20 cellular contexts compared by ENCODE assay signal in the genomic region with DNA sequence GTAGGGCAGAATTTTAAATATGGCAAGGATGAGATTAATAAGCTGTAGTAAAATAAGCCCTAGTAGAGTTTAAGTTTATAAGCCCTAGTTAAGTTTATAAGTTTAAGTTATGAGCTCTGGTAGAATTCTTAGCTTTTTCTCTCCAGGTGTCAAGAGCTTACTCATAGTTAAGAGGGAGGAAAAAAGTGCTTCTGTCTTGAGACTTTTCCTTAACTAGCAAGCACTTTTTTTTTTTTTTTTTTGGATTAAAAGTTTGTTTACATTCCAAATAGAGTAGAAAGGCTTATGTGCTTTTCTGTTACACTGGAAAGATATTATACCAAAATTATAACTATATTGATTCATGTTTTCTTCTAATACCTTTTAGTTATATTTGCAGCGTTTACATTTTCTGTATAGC. TPM values are rescaled to one million over a fixed set of nuclear protein-coding genes. Genes with fewer than 3 reads are reported as not detected.
DNase-seq lines count a peak whose midpoint lies in the region; ATAC-seq, FAIRE-seq and TF ChIP-seq lines count a peak whose summit lies in the region.
"Had no signal": no experiment of that assay in that cellular context is flagged by ENCODE, and none has a peak within 500 bp of the region (broad histone marks: within the 10 kb centered on the region; RNA-seq: fewer than 3 reads in every experiment).

No MANE protein-coding gene starts in this region.

- H3K9me2 ChIP-seq in OCI-LY7 (ENCODE audit: insufficient read depth, low read length) = no peaks in the 10 kb centered on the region

- intact Hi-C loops in OCI-LY7 (cut with micrococcal nuclease; ENCODE audit: unreplicated experiment) = no loop called here

- TF ChIP-seq CTCF in OCI-LY7 (conservative IDR thresholded peaks at IDR 0.05; ENCODE audit: low read length) (no peak), brain microvascular endothelial cell (IDR thresholded peaks at IDR 0.05; ENCODE audit: low read depth, low read length, missing control alignments) (no peak), keratinocyte (optimal IDR thresholded peaks at IDR 0.05 in 1 of 3, IDR thresholded peaks at IDR 0.05 in 1 of 3, conservative IDR thresholded peaks at IDR 0.05 in 1 of 3; ENCODE audit: extremely low read depth in 1 of 3, insufficient read depth in 2 of 3, low read length in 3 of 3) (no peak)

- DNase-seq in OCI-LY7 (ENCODE audit: low spot score) = no peak
- no peak for DNase-seq in brain microvascular endothelial cell
- no peak for DNase-seq in keratinocyte (ENCODE audit: low read depth, low spot score)
- DNase-seq in activated naive CD4-positive, alpha-beta T cell treated with anti-CD3 and anti-CD28 coated beads, Interleukin-2, amount 50 U/mL, for 16 hours = no peak
- no peak for DNase-seq in activated effector memory CD4-positive, alpha-beta T cell treated with anti-CD3 and anti-CD28 coated beads, Interleukin-2, amount 50 U/mL, for 16 hours
- DNase-seq: activated CD4-positive, alpha-beta T cell treated with anti-CD3 and anti-CD28 coated beads, Interleukin-2, amount 50 U/mL, for 1 hour; activated gamma-delta T cell treated with Interleukin-2 at 50 U/mL for 16 hours; CD4-positive, alpha-beta T cell; endodermal cell; HCEC 1CT; heart right ventricle; naive thymus-derived CD4-positive, alpha-beta T cell; NCI-H1092 treated with DMSO at 0.1 percent for 48 hours; NCI-H2029 treated with DMSO at 0.1 percent for 48 hours; PC-9; right lobe of liver; WERI-Rb-1 had no signal

- H3K27me3 ChIP-seq in brain microvascular endothelial cell (replicated peaks) (no peaks in the 10 kb centered on the region), keratinocyte (ENCODE audit: control insufficient read depth, extremely low read depth, insufficient read depth, low read length) (no peaks in the 10 kb centered on the region), skeletal muscle satellite cell (ENCODE audit: control insufficient read depth, insufficient read depth, low read length) (no peaks in the 10 kb centered on the region)
- H3K27me3 ChIP-seq: heart right ventricle, right lobe of liver had no signal

- CTCF ChIA-PET in OCI-LY7 (lab: Charles Lee; ENCODE audit: unreplicated experiment) = no interaction called here

- H4K20me1 ChIP-seq in OCI-LY7 (ENCODE audit: insufficient read depth, low read length) (no peaks in the 10 kb centered on the region), keratinocyte (ENCODE audit: control insufficient read depth, extremely low read depth, insufficient read depth, low read length) (no peaks in the 10 kb centered on the region)

- H3K4me3 ChIP-seq in OCI-LY7 (ENCODE audit: low read depth, low read length, poor library complexity, severe bottlenecking) (no peak overlapping the region), brain microvascular endothelial cell (ENCODE audit: low read depth, low read length) (no peak overlapping the region), keratinocyte (ENCODE audit: control insufficient read depth in 2 of 3, extremely low read depth in 1 of 3, insufficient read depth in 2 of 3, low read depth in 1 of 3, low read length in 3 of 3) (no peak overlapping the region), skeletal muscle satellite cell (ENCODE audit: low read length) (no peak overlapping the region)
- H3K4me3 ChIP-seq: heart right ventricle, PC-9, right lobe of liver had no signal

- H3K4me2 ChIP-seq in OCI-LY7 (ENCODE audit: low read length) = peak overlapping the region; percentile 56
- H3K4me2 ChIP-seq in keratinocyte (ENCODE audit: control insufficient read depth, extremely low read depth, insufficient read depth, low read depth, low read length) = peak overlapping the region; percentile 82
- no peak overlapping the region for H3K4me2 ChIP-seq in skeletal muscle satellite cell (ENCODE audit: low read length)
- H3K4me2 ChIP-seq: PC-9 had no signal

- H3K9me3 ChIP-seq in OCI-LY7 (ENCODE audit: low read length) (no peaks in the 10 kb centered on the region), keratinocyte (ENCODE audit: control insufficient read depth, low read depth, low read length) (no peaks in the 10 kb centered on the region), skeletal muscle satellite cell (replicated peaks; ENCODE audit: low read length) (no peaks in the 10 kb centered on the region)
- H3K9me3 ChIP-seq: heart right ventricle, right lobe of liver had no signal

- H3K27ac ChIP-seq in OCI-LY7 (ENCODE audit: low read depth, low read length, poor library complexity, severe bottlenecking) (no peak overlapping the region), brain microvascular endothelial cell (peak overlapping the region; percentile 62), keratinocyte (ENCODE audit: control insufficient read depth, insufficient read depth, low read length) (peak overlapping the region; percentile 49)
- H3K27ac ChIP-seq: PC-9, right lobe of liver, WERI-Rb-1 had no signal

- H3K36me3 ChIP-seq in OCI-LY7 (ENCODE audit: insufficient read depth, low read length) = no peaks in the 10 kb centered on the region
- H3K36me3 ChIP-seq in brain microvascular endothelial cell (replicated peaks) = no peaks in the 10 kb centered on the region
- no peaks in the 10 kb centered on the region for H3K36me3 ChIP-seq in keratinocyte (ENCODE audit: control insufficient read depth in 2 of 2, extremely low read depth in 1 of 2, insufficient read depth in 2 of 2, low read length in 2 of 2)
- no peaks in the 10 kb centered on the region for H3K36me3 ChIP-seq in skeletal muscle satellite cell (ENCODE audit: insufficient read depth, low read length)
- H3K36me3 ChIP-seq: heart right ventricle, right lobe of liver, WERI-Rb-1 had no signal

- in situ Hi-C loops in brain microvascular endothelial cell (cut with HindIII; ENCODE audit: low pct_ligation_motif_present, low sequenced_read_pairs) = no loop called here

- H3K9me1 ChIP-seq in keratinocyte (ENCODE audit: control insufficient read depth, extremely low read depth, insufficient read depth, low read length) = no peaks in the 10 kb centered on the region

- no peak overlapping the region for H3K9ac ChIP-seq in keratinocyte (ENCODE audit: control insufficient read depth, extremely low read depth, insufficient read depth, low read length)
- H3K9ac ChIP-seq in skeletal muscle satellite cell (ENCODE audit: low read depth, low read length) = peak overlapping the region; percentile 42

- H3K79me2 ChIP-seq in OCI-LY7 (ENCODE audit: insufficient read depth, low read depth, low read length) = peaks cover 52% of the 10 kb centered on the region
- no peaks in the 10 kb centered on the region for H3K79me2 ChIP-seq in keratinocyte (ENCODE audit: control insufficient read depth, insufficient read depth, low read length)

- ATAC-seq in GM21423 (IDR thresholded peaks at IDR 0.05; ENCODE audit: unreplicated experiment) (no peak), GM19035 (IDR thresholded peaks at IDR 0.05; ENCODE audit: unreplicated experiment) (no peak)
- ATAC-seq: naive thymus-derived CD4-positive, alpha-beta T cell; right lobe of liver had no signal

- H2AFZ ChIP-seq in OCI-LY7 (ENCODE audit: low read length) (no peak overlapping the region), keratinocyte (ENCODE audit: control insufficient read depth, low read length) (no peak overlapping the region)
- H2AFZ ChIP-seq: PC-9 had no signal

- no TSS peak for BruUV-seq in OCI-LY7 (replicated peaks; lab: Mats Ljungman, UMichigan)

- no peak for FAIRE-seq in keratinocyte (lab: Jason Lieb, UNC)

- dilution Hi-C loops in keratinocyte (cut with MboI; ENCODE audit: extremely low pct_ligation_motif_present, low sequenced_read_pairs) = no loop called here

- H3K4me1 ChIP-seq in OCI-LY7 (ENCODE audit: insufficient read depth, low read length, poor library complexity, severe bottlenecking) (peaks cover 69% of the 10 kb centered on the region), keratinocyte (ENCODE audit: control insufficient read depth, extremely low read depth, insufficient read depth, low read length) (peaks cover 23% of the 10 kb centered on the region), skeletal muscle satellite cell (ENCODE audit: control insufficient read depth, insufficient read depth, low read length) (peaks cover 30% of the 10 kb centered on the region)
- H3K4me1 ChIP-seq: right lobe of liver had no signal

- POLR2A ChIA-PET in OCI-LY7 (lab: Charles Lee) = interaction anchor here (0.6 to 6.9 kb wide), 16 partner anchors 8 to 1177 kb away, joined by 3 to 43 read pairs (median 5); a partner anchor contains a TSS

RNA-seq across cellular contexts. Expression of a gene that starts 25.5 kb away (rescaled TPM):
- 15.0 and 20.4 TPM in 2 replicates for total RNA-seq in OCI-LY7 (2014; rRNA removed; shearing (Covaris generic))
- 19.6 and 26.4 TPM in 2 replicates for total RNA-seq in OCI-LY7 (2022)
- 4.9 to 6.5 TPM (median 6.3 TPM) in 3 replicates for polyA plus RNA-seq in keratinocyte
- polyA plus RNA-seq in keratinocyte (2011; ENCODE audit: low read depth) = 13.3 TPM
- 4.1 and 5.1 TPM in 2 replicates for polyA plus RNA-seq in keratinocyte (2011; cell fraction: cytosol; rRNA removed)
- polyA plus RNA-seq in keratinocyte (2011; cell fraction: nucleus; rRNA removed) = 3.6 and 4.1 TPM in 2 replicates
- 3.7 and 5.5 TPM in 2 replicates for polyA plus RNA-seq in keratinocyte (2012; ENCODE audit: low replicate concordance)
- 16.0 to 19.0 TPM (median 16.2 TPM) in 3 replicates for polyA minus RNA-seq in keratinocyte
- 9.0 TPM for polyA minus RNA-seq in keratinocyte (2011; cell fraction: cytosol; rRNA and poly(A)+ RNA removed)
- 2.3 and 7.1 TPM in 2 replicates for polyA minus RNA-seq in keratinocyte (2011; cell fraction: nucleus; rRNA and poly(A)+ RNA removed)
- 0.25 TPM in 1 of 2 replicates, not detected in the other for total RNA-seq in skeletal muscle satellite cell (2012; rRNA removed)
